In genomic region chr1:233473549-233474204, GRCh38 we compare ENCODE assay signal across 24 cellular contexts.
DNase-seq lines count a peak whose midpoint lies in the region; ATAC-seq, FAIRE-seq and TF ChIP-seq lines count a peak whose summit lies in the region.
"Had no signal": no experiment of that assay in that cellular context is flagged by ENCODE, and none has a peak within 500 bp of the region (broad histone marks: within the 10 kb centered on the region; RNA-seq: fewer than 3 reads in every experiment).

No MANE protein-coding gene starts in this region.

- H3K36me3 ChIP-seq in HUES64 (ENCODE audit: insufficient read depth, low read length) (no peaks in the 10 kb centered on the region), H1 (ENCODE audit: control insufficient read depth in 2 of 4, insufficient read depth in 4 of 4, low read length in 3 of 4) (peaks cover 0 to 7% (median 2%) of the 10 kb centered on the region in 4 experiments; a peak in 2 of 8 replicates), liver (ENCODE audit: control insufficient read depth in 4 of 4, insufficient read depth in 3 of 4, low read depth in 1 of 4, low read length in 3 of 4) (no peaks in the 10 kb centered on the region), aorta (ENCODE audit: control insufficient read depth in 1 of 2, insufficient read depth in 2 of 2, low read length in 1 of 2) (no peaks in the 10 kb centered on the region), right atrium auricular region (no peaks in the 10 kb centered on the region)
- H3K36me3 ChIP-seq: BLaER1 treated with 17β-estradiol and CSF1 and Interleukin-3, amounts not matched to agents 10 nM and 100 nM; SJSA1 had no signal

- peak overlapping the region; percentile 75 for H3K27ac ChIP-seq in HUES64 (ENCODE audit: low read depth, low read length)
- no peak overlapping the region for H3K27ac ChIP-seq in H1 (ENCODE audit: low read depth, low read length)
- peak overlapping the region; percentile 56 to 79 for H3K27ac ChIP-seq in liver (ENCODE audit: low read depth in 1 of 2, low read length in 2 of 2)
- H3K27ac ChIP-seq in aorta (ENCODE audit: low read depth in 1 of 2, low read length in 2 of 2) = no peak overlapping the region
- H3K27ac ChIP-seq in right atrium auricular region = no peak overlapping the region
- H3K27ac ChIP-seq: BLaER1 treated with 17β-estradiol and CSF1 and Interleukin-3, amounts not matched to agents 10 nM and 100 nM; SJSA1 had no signal

- H4K91ac ChIP-seq in H1 (replicated peaks; ENCODE audit: insufficient read length, low read length) = peak overlapping the region; percentile 87

- DNase-seq in H1 (ENCODE audit: low read depth in 1 of 2, low spot score in 2 of 2) (no peak), aorta (no peak), HUDEP-2 (lab: John Stamatoyannopoulos, UW; ENCODE audit: unreplicated experiment in 76 of 76) (no peak), right atrium auricular region (ENCODE audit: low spot score) (no peak)
- no peak for DNase-seq in stimulated activated CD4-positive, alpha-beta T cell treated with anti-CD3 and anti-CD28 coated beads, Interleukin-1b, Interleukin-23, amount 100 ng/mL, for 48 hours
- DNase-seq: Calu3; CD8-positive, alpha-beta T cell; DMS153; KBM-7; NCI-H1105 treated with DMSO at 0.1 percent for 48 hours; NCI-H1694; NCI-H2081; NCI-H2171; NCI-H345; NCI-H524; NCI-H82 had no signal

- POLR2A ChIA-PET in H1 (lab: Charles Lee; ENCODE audit: partially characterized antibody) = no interaction called here

- H3K79me2 ChIP-seq in H1 (ENCODE audit: control insufficient read depth in 1 of 2, insufficient read depth in 2 of 2, low read length in 2 of 2) = no peaks in the 10 kb centered on the region

- CTCF ChIA-PET in H1 (lab: Charles Lee; ENCODE audit: partially characterized antibody) = interaction anchor here (1.1 kb wide), 2 partner anchors 33 to 317 kb away, joined by 3 to 5 read pairs; no protein-coding TSS in a partner anchor

- peak overlapping the region; percentile 40; the same call in 1 of the 2 replicates for H2BK5ac ChIP-seq in H1 (ENCODE audit: low read depth, low read length)

- H3K4ac ChIP-seq in H1 (replicated peaks; ENCODE audit: insufficient read length, low read depth, low read length) = peak overlapping the region; percentile 53

- ATAC-seq in aorta (ENCODE audit: low FRiP score) = no peak
- ATAC-seq: CD8-positive, alpha-beta T cell; HCT116 had no signal

- H3K27me3 ChIP-seq in HUES64 (ENCODE audit: insufficient read depth, low read length) (no peaks in the 10 kb centered on the region), H1 (replicated peaks in 1 of 4; ENCODE audit: control insufficient read depth in 3 of 4, extremely low read depth in 1 of 4, insufficient read depth in 3 of 4, low read length in 3 of 4) (no peaks in the 10 kb centered on the region), liver (ENCODE audit: control insufficient read depth in 4 of 4, insufficient read depth in 4 of 4, low read length in 3 of 4) (no peaks in the 10 kb centered on the region), aorta (ENCODE audit: control insufficient read depth in 1 of 2, insufficient read depth in 2 of 2, low read length in 1 of 2) (no peaks in the 10 kb centered on the region), right atrium auricular region (no peaks in the 10 kb centered on the region)
- H3K27me3 ChIP-seq: BLaER1 treated with 17β-estradiol and CSF1 and Interleukin-3, amounts not matched to agents 10 nM and 100 nM; SJSA1 had no signal

- H2BK20ac ChIP-seq in H1 (ENCODE audit: low read length) = peak overlapping the region; percentile 88; the same call in 1 of the 2 replicates

- no peak for TF ChIP-seq POLR2A in H1 (IDR thresholded peaks at IDR 0.05; ENCODE audit: control extremely low read depth in 1 of 2, low read depth in 2 of 2, low read length in 2 of 2)

- H2AK5ac ChIP-seq in H1 (ENCODE audit: low read depth, low read length) = no peak overlapping the region

- TF ChIP-seq RAD21 in H1 (IDR thresholded peaks at IDR 0.05 in 1 of 2, conservative IDR thresholded peaks at IDR 0.05 in 1 of 2; ENCODE audit: low read depth in 2 of 2, low read length in 2 of 2) = no peak
- TF ChIP-seq RAD21 in liver (IDR thresholded peaks at IDR 0.05) = peak; percentile 61 to 74

- 86% methylated on average over 11 of the region's 11 CpGs for WGBS in HUES64
- 84% methylated on average over 11 of the region's 11 CpGs; no CpG with 5 or more reads in 1 of the 2 experiments for WGBS in H1 (ENCODE audit: extremely low coverage in 1 of 2, insufficient coverage in 1 of 2, insufficient read length in 1 of 2, insufficient replicate concordance in 2 of 2, low coverage in 1 of 2, low lambda C conversion rate in 2 of 2, missing lambda C conversion rate in 1 of 2), 2 experiments
- WGBS in liver = 33% methylated on average over 11 of the region's 11 CpGs
- 67 to 71% methylated on average over 11 of the region's 11 CpGs for WGBS in aorta, 2 donors

- no peak for TF ChIP-seq EP300 in H1 (IDR thresholded peaks at IDR 0.05; ENCODE audit: borderline replicate concordance in 1 of 2, low read depth in 2 of 2, low read length in 2 of 2)

- intact Hi-C loops in aorta (cut with DNase I) = no loop called here

- H3K4me2 ChIP-seq in H1 (ENCODE audit: insufficient read depth in 1 of 2, low read depth in 2 of 2, low read length in 2 of 2) = no peak overlapping the region; a peak in 1 of 4 replicates

- H2BK120ac ChIP-seq in H1 (replicated peaks; ENCODE audit: low read depth, low read length) = peak overlapping the region; percentile 80

- H3K14ac ChIP-seq in H1 (ENCODE audit: insufficient read length) = no peak overlapping the region

- peaks cover 24% of the 10 kb centered on the region for H3K4me1 ChIP-seq in HUES64 (ENCODE audit: insufficient read depth, low read length)
- peaks cover 0 to 11% (median under 1%) of the 10 kb centered on the region in 4 experiments; a peak in 2 of 7 replicates for H3K4me1 ChIP-seq in H1 (replicated peaks in 1 of 4; ENCODE audit: control insufficient read depth in 3 of 4, insufficient read depth in 4 of 4, low read length in 3 of 4)
- H3K4me1 ChIP-seq in liver (ENCODE audit: control insufficient read depth in 4 of 4, insufficient read depth in 4 of 4, low read length in 3 of 4) = peaks cover 2 to 29% (median 22%) of the 10 kb centered on the region in 4 donors
- H3K4me1 ChIP-seq in aorta (ENCODE audit: control insufficient read depth in 1 of 2, insufficient read depth in 2 of 2, low read length in 2 of 2) = no peaks in the 10 kb centered on the region
- no peaks in the 10 kb centered on the region for H3K4me1 ChIP-seq in right atrium auricular region
- H3K4me1 ChIP-seq: SJSA1 had no signal

- H3K4me3 ChIP-seq in HUES64 (ENCODE audit: low read length) (no peak overlapping the region), H1 (ENCODE audit: extremely low read depth in 1 of 4, insufficient read depth in 2 of 4, low read depth in 3 of 4, low read length in 4 of 4) (no peak overlapping the region; a peak in 1 of 8 replicates), liver (ENCODE audit: low read depth in 1 of 3, low read length in 3 of 3) (no peak overlapping the region), aorta (ENCODE audit: low read length in 2 of 2) (no peak overlapping the region), right atrium auricular region (no peak overlapping the region)
- H3K4me3 ChIP-seq: BLaER1 treated with 17β-estradiol and CSF1 and Interleukin-3, amounts not matched to agents 10 nM and 100 nM; SJSA1 had no signal

- H2BK15ac ChIP-seq in H1 (ENCODE audit: low read length) = peak overlapping the region; percentile 88; the same call in 1 of the 2 replicates

- H2AFZ ChIP-seq in H1 (ENCODE audit: low read length) = no peak overlapping the region

- no peak overlapping the region for H4K5ac ChIP-seq in H1 (ENCODE audit: insufficient read length, low read depth, low read length)

- H3K9ac ChIP-seq in HUES64 (ENCODE audit: low read depth, low read length) (no peak overlapping the region), H1 (replicated peaks in 1 of 4; ENCODE audit: extremely low read depth in 1 of 4, low read depth in 3 of 4, low read length in 3 of 4) (no peak overlapping the region), liver (ENCODE audit: low read depth in 1 of 2, low read length in 2 of 2) (peak overlapping the region; percentile 7 to 38)
- H3K9ac ChIP-seq: BLaER1 treated with 17β-estradiol and CSF1 and Interleukin-3, amounts not matched to agents 10 nM and 100 nM had no signal

- H3K79me1 ChIP-seq in H1 (ENCODE audit: low read depth, low read length) = no peaks in the 10 kb centered on the region

- peak overlapping the region; percentile 38; the same call in 1 of the 2 replicates for H3K18ac ChIP-seq in H1 (ENCODE audit: extremely low read depth, low read length)

- H2BK12ac ChIP-seq in H1 (ENCODE audit: low read depth, low read length) = no peak overlapping the region; the same call in 1 of the 2 replicates

- H3K23ac ChIP-seq in H1 (ENCODE audit: insufficient read length) = no peak overlapping the region

- no peak for TF ChIP-seq CTCF in H1 (IDR thresholded peaks at IDR 0.05; ENCODE audit: control extremely low read depth in 1 of 3, insufficient read depth in 1 of 3, low read depth in 1 of 3, low read length in 3 of 3)
- TF ChIP-seq CTCF in liver (IDR thresholded peaks at IDR 0.05; ENCODE audit: low read depth, low read length, missing input control) = no peak
- no peak for TF ChIP-seq CTCF in right atrium auricular region (IDR thresholded peaks at IDR 0.05)

- no peaks in the 10 kb centered on the region for H3K23me2 ChIP-seq in H1 (ENCODE audit: low read depth, low read length)

- no peak for FAIRE-seq in H1 (lab: Jason Lieb, UNC)
- FAIRE-seq: GM12891, HTR-8/SVneo, RCC 7860 had no signal

- no peak overlapping the region for H4K8ac ChIP-seq in H1 (ENCODE audit: extremely low read depth, insufficient read depth, low read length)

- H4K20me1 ChIP-seq in H1 (replicated peaks in 1 of 2; ENCODE audit: control insufficient read depth in 1 of 2, insufficient read depth in 2 of 2, low read length in 2 of 2) = no peaks in the 10 kb centered on the region
- H4K20me1 ChIP-seq: BLaER1 treated with 17β-estradiol and CSF1 and Interleukin-3, amounts not matched to agents 10 nM and 100 nM had no signal

- H3K9me3 ChIP-seq in HUES64 (ENCODE audit: insufficient read depth, low read depth, low read length) (peaks cover 28% of the 10 kb centered on the region), H1 (ENCODE audit: insufficient read depth in 2 of 2, low read depth in 1 of 2, low read length in 1 of 2) (peaks cover 20 to 28% of the 10 kb centered on the region in 2 experiments), liver (ENCODE audit: control insufficient read depth in 4 of 4, low read length in 3 of 4) (no peaks in the 10 kb centered on the region), aorta (ENCODE audit: control insufficient read depth, low read length) (no peaks in the 10 kb centered on the region), right atrium auricular region (no peaks in the 10 kb centered on the region)
- H3K9me3 ChIP-seq: SJSA1 had no signal

- H3K56ac ChIP-seq in H1 (replicated peaks; ENCODE audit: insufficient read length, low read depth, low read length) = no peak overlapping the region

TF ChIP-seq in H1, 55 proteins besides CTCF, POLR2A, EP300 and RAD21 (continues in another document):
- TF ChIP-seq POLR2AphosphoS5 (IDR thresholded peaks at IDR 0.05; ENCODE audit: low read depth, low read length) (no peak), SRF (IDR thresholded peaks at IDR 0.05; ENCODE audit: low read depth, low read length) (no peak)

TF ChIP-seq in liver, 16 proteins besides CTCF, POLR2A, EP300 and RAD21 (continues in another document):
- peak; percentile 68 for TF ChIP-seq YY1 (IDR thresholded peaks at IDR 0.05)

Comparison
In these comparisons a context has a peak if more than half of its experiments do, and no peak if none do; other contexts are left out.
1. H3K27ac ChIP-seq: peak in HUES64 (single experiment) and liver (2 of 2); none in H1 (single experiment), aorta (0 of 2) and right atrium auricular region (0 of 2).
2. H3K9ac ChIP-seq: peak in liver (2 of 2); none in HUES64 (single experiment) and H1 (0 of 4).